In genomic region chr14:101444116-101444515, GRCh38 we compare ENCODE assay signal across 1 cellular context.
TF ChIP-seq lines count a peak whose summit lies in the region.

No MANE protein-coding gene starts in this region.

TF ChIP-seq in WTC11, 78 proteins besides CTCF, POLR2A, EP300 and RAD21 (continued from another document):
- TF ChIP-seq, protein P1, sequence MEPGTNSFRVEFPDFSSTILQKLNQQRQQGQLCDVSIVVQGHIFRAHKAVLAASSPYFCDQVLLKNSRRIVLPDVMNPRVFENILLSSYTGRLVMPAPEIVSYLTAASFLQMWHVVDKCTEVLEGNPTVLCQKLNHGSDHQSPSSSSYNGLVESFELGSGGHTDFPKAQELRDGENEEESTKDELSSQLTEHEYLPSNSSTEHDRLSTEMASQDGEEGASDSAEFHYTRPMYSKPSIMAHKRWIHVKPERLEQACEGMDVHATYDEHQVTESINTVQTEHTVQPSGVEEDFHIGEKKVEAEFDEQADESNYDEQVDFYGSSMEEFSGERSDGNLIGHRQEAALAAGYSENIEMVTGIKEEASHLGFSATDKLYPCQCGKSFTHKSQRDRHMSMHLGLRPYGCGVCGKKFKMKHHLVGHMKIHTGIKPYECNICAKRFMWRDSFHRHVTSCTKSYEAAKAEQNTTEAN (CRISPR knock-in tag; IDR thresholded peaks at IDR 0.05) = no peak
- TF ChIP-seq FOXP1 (CRISPR knock-in tag; IDR thresholded peaks at IDR 0.05; ENCODE audit: borderline replicate concordance) (no peak), GTF2I (CRISPR knock-in tag; conservative IDR thresholded peaks at IDR 0.05) (no peak), USF1 (CRISPR knock-in tag; IDR thresholded peaks at IDR 0.05) (no peak), TP53 (CRISPR knock-in tag; IDR thresholded peaks at IDR 0.05) (no peak), IRF1 (CRISPR knock-in tag; IDR thresholded peaks at IDR 0.05) (no peak), SMAD4 (CRISPR knock-in tag; IDR thresholded peaks at IDR 0.05) (no peak), NR2C2 (CRISPR knock-in tag; IDR thresholded peaks at IDR 0.05) (no peak), TEAD1 (CRISPR knock-in tag; IDR thresholded peaks at IDR 0.05) (no peak), ZNF232 (CRISPR knock-in tag; IDR thresholded peaks at IDR 0.05) (no peak)
- TF ChIP-seq, protein P2, sequence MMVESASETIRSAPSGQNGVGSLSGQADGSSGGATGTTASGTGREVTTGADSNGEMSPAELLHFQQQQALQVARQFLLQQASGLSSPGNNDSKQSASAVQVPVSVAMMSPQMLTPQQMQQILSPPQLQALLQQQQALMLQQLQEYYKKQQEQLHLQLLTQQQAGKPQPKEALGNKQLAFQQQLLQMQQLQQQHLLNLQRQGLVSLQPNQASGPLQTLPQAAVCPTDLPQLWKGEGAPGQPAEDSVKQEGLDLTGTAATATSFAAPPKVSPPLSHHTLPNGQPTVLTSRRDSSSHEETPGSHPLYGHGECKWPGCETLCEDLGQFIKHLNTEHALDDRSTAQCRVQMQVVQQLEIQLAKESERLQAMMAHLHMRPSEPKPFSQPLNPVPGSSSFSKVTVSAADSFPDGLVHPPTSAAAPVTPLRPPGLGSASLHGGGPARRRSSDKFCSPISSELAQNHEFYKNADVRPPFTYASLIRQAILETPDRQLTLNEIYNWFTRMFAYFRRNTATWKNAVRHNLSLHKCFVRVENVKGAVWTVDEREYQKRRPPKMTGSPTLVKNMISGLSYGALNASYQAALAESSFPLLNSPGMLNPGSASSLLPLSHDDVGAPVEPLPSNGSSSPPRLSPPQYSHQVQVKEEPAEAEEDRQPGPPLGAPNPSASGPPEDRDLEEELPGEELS (CRISPR knock-in tag; IDR thresholded peaks at IDR 0.05) = no peak
- TF ChIP-seq, protein P3, sequence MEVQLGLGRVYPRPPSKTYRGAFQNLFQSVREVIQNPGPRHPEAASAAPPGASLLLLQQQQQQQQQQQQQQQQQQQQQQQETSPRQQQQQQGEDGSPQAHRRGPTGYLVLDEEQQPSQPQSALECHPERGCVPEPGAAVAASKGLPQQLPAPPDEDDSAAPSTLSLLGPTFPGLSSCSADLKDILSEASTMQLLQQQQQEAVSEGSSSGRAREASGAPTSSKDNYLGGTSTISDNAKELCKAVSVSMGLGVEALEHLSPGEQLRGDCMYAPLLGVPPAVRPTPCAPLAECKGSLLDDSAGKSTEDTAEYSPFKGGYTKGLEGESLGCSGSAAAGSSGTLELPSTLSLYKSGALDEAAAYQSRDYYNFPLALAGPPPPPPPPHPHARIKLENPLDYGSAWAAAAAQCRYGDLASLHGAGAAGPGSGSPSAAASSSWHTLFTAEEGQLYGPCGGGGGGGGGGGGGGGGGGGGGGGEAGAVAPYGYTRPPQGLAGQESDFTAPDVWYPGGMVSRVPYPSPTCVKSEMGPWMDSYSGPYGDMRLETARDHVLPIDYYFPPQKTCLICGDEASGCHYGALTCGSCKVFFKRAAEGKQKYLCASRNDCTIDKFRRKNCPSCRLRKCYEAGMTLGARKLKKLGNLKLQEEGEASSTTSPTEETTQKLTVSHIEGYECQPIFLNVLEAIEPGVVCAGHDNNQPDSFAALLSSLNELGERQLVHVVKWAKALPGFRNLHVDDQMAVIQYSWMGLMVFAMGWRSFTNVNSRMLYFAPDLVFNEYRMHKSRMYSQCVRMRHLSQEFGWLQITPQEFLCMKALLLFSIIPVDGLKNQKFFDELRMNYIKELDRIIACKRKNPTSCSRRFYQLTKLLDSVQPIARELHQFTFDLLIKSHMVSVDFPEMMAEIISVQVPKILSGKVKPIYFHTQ (CRISPR knock-in tag; IDR thresholded peaks at IDR 0.05) = no peak
